Comparison of ENCODE assay signal across 8 cellular contexts in the genomic region with DNA sequence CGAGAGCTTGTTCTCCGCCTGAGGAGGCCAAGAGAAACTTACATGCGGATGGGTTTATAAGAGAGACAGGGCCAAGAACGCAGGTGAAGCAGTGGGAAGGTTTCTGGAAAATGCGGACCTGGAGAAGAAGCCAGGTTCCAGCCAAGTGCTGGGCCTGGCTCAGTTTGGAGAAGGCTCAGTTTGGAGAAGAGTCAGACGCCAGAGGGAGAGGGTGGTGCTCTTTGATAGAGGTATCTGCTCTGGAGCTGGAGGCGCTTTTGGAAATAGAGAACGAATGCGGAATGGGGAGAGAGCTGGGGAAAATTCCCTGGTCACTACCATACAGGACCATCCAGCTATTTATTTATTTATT. TPM values are rescaled to one million over a fixed set of nuclear protein-coding genes. Genes with fewer than 3 reads are reported as not detected.
A peak's percentile ranks its signal among the peaks of the same experiment; 100 is the strongest.
DNase-seq lines count a peak whose midpoint lies in the region; ATAC-seq and TF ChIP-seq lines count a peak whose summit lies in the region.

No MANE protein-coding gene starts in this region.

- no peak overlapping the region for H3K14ac ChIP-seq in IMR-90 (replicated peaks; ENCODE audit: low read depth, low read length)

- no peak for TF ChIP-seq CTCF in AG04449 (IDR thresholded peaks at IDR 0.05; ENCODE audit: insufficient read depth, low read length, missing control alignments)
- no peak for TF ChIP-seq CTCF in IMR-90 (conservative IDR thresholded peaks at IDR 0.05; ENCODE audit: low read depth, low read length)
- TF ChIP-seq CTCF in endothelial cell (IDR thresholded peaks at IDR 0.05; ENCODE audit: unreplicated experiment), result no peak
- no peak for TF ChIP-seq CTCF in nephron progenitor cell (IDR thresholded peaks at IDR 0.05)

- H3K36me3 ChIP-seq in IMR-90 (ENCODE audit: control insufficient read depth, insufficient read depth, low read length), result peaks cover 11% of the 10 kb centered on the region

- no peak overlapping the region for H3K18ac ChIP-seq in IMR-90 (ENCODE audit: low read depth, low read length)

- in situ Hi-C loops in IMR-90 (cut with MboI; ENCODE audit: low sequenced_read_pairs), result no loop called here

- ATAC-seq in IMR-90 (ENCODE audit: low read depth) (no peak), GM18517 (IDR thresholded peaks at IDR 0.05; ENCODE audit: unreplicated experiment) (no peak), HG02884 (IDR thresholded peaks at IDR 0.05; ENCODE audit: unreplicated experiment) (no peak)

- H2AFZ ChIP-seq in IMR-90 (replicated peaks; ENCODE audit: low read length, poor library complexity), result peak overlapping the region; percentile 73

- TF ChIP-seq RAD21 in IMR-90 (IDR thresholded peaks at IDR 0.05; ENCODE audit: low read length), result no peak

- H3K4me1 ChIP-seq in IMR-90 (ENCODE audit: control insufficient read depth, insufficient read depth, low read length), result no peaks in the 10 kb centered on the region

- H4K5ac ChIP-seq in IMR-90 (ENCODE audit: low read depth, low read length), result no peak overlapping the region

- H3K4me3 Mint-ChIP-seq in endothelial cell (ENCODE audit: unreplicated experiment) (peak overlapping the region; percentile 85), nephron progenitor cell (peak overlapping the region; percentile 85)

- no peak for TF ChIP-seq POLR2A in IMR-90 (IDR thresholded peaks at IDR 0.05; ENCODE audit: low read depth, low read length)

- POLR2A ChIA-PET in AG04449 (lab: Yijun Ruan, JAX) (interaction anchor here (1.0 to 1.2 kb wide), 2 partner anchors 10 to 27 kb away, joined by 3 to 4 read pairs; partner anchors contain the start of gene MAD2L1BP), IMR-90 (lab: Charles Lee; ENCODE audit: unreplicated experiment) (no interaction called here)

- H3K4me3 ChIP-seq in AG04449 (ENCODE audit: low read depth, low read length) (peak overlapping the region; percentile 57), IMR-90 (ENCODE audit: insufficient read depth, low read depth, low read length) (peak overlapping the region; percentile 44; the same call in 1 of the 2 replicates)

- H3K27me3 ChIP-seq in IMR-90 (ENCODE audit: control insufficient read depth, insufficient read depth, low read length), result no peaks in the 10 kb centered on the region; the same call in 1 of the 2 replicates

- no peaks in the 10 kb centered on the region for H3K9me3 Mint-ChIP-seq in endothelial cell (ENCODE audit: unreplicated experiment)
- peaks cover 3% of the 10 kb centered on the region for H3K9me3 Mint-ChIP-seq in nephron progenitor cell

- peaks cover 10 to 15% of the 10 kb centered on the region in 2 experiments for H3K79me1 ChIP-seq in IMR-90 (ENCODE audit: low read depth in 1 of 2, low read length in 2 of 2)

- no peak overlapping the region for H4K91ac ChIP-seq in IMR-90 (ENCODE audit: insufficient read depth, low read depth, low read length)

- H2BK15ac ChIP-seq in IMR-90 (ENCODE audit: low read depth, low read length), result no peak overlapping the region

- no peak overlapping the region for H3K4ac ChIP-seq in IMR-90 (ENCODE audit: low read depth, low read length)

- dilution Hi-C loops in IMR-90 (cut with HindIII; ENCODE audit: low sequenced_read_pairs, unreplicated experiment), result no loop called here

- H3K9me3 ChIP-seq in IMR-90 (ENCODE audit: control insufficient read depth, insufficient read depth, low read length), result no peaks in the 10 kb centered on the region

- H3K27me3 Mint-ChIP-seq in endothelial cell (ENCODE audit: unreplicated experiment) (peaks cover 2% of the 10 kb centered on the region), nephron progenitor cell (ENCODE audit: low read depth, poor library complexity) (peaks cover 8% of the 10 kb centered on the region)

- no peak overlapping the region for H2BK5ac ChIP-seq in IMR-90 (ENCODE audit: low read depth, low read length, poor library complexity, severe bottlenecking)

- peak overlapping the region in 1 of 2 experiments; percentile 1; a peak in 1 of 4 replicates for H4K8ac ChIP-seq in IMR-90 (ENCODE audit: low read depth in 2 of 2, low read length in 2 of 2)

- H3K4me2 ChIP-seq in IMR-90 (ENCODE audit: low read depth, low read length), result peak overlapping the region; percentile 70

- DNase-seq in AG04449 (ENCODE audit: low read depth, low spot score) (no peak), IMR-90 (no peak), endothelial cell (ENCODE audit: low spot score) (no peak), nephron progenitor cell (no peak), MV-4-11 (lab: John Stamatoyannopoulos, UW) (no peak)
- no peak for DNase-seq in stimulated activated CD4-positive, alpha-beta T cell treated with anti-CD3 and anti-CD28 coated beads, Interleukin-4, amount 100 ng/mL, for 4 hours

- no peak overlapping the region for H3K27ac ChIP-seq in IMR-90 (ENCODE audit: insufficient read depth, low read length)

- H2AK5ac ChIP-seq in IMR-90 (ENCODE audit: low read depth, low read length), result no peak overlapping the region

- H3K27ac Mint-ChIP-seq in endothelial cell (ENCODE audit: unreplicated experiment) (no peak overlapping the region), nephron progenitor cell (no peak overlapping the region)

- CTCF ChIA-PET in AG04449 (lab: Yijun Ruan, JAX), result interaction anchor here (1.0 to 6.0 kb wide), 3 partner anchors 15 to 434 kb away, joined by 3 to 44 read pairs (median 10); no protein-coding TSS in a partner anchor
- CTCF ChIA-PET in IMR-90 (lab: Yijun Ruan, JAX), result interaction anchor here (0.6 kb wide), 1 partner anchor 366 kb away, joined by 4 read pairs; no protein-coding TSS in a partner anchor

- 0% methylated on average over 3 of the region's 9 CpGs; no CpG with 5 or more reads in 1 of the 2 experiments for WGBS in IMR-90 (ENCODE audit: extremely low coverage in 2 of 2, insufficient read length in 1 of 2), 2 experiments

- H4K20me1 ChIP-seq in IMR-90 (ENCODE audit: insufficient read depth, low read length), result peaks cover 4% of the 10 kb centered on the region

- H3K4me1 Mint-ChIP-seq in endothelial cell (ENCODE audit: unreplicated experiment) (peaks cover 17% of the 10 kb centered on the region), nephron progenitor cell (peaks cover 25% of the 10 kb centered on the region)

- H2AK9ac ChIP-seq in IMR-90 (replicated peaks; ENCODE audit: low read depth, low read length, poor library complexity), result no peak overlapping the region

- BruUV-seq in IMR-90 (replicated peaks; lab: Mats Ljungman, UMichigan), result no TSS peak

- H2BK120ac ChIP-seq in IMR-90 (ENCODE audit: low read depth, low read length), result no peak overlapping the region

- 0 out of 2 replicates have a peak, but pooled peaks cover 5% of the 10 kb centered on the region for H3K9me1 ChIP-seq in IMR-90 (ENCODE audit: insufficient read depth, low read length)

- peaks cover 3% of the 10 kb centered on the region for H3K36me3 Mint-ChIP-seq in endothelial cell (ENCODE audit: low read depth, unreplicated experiment)
- peaks cover 19% of the 10 kb centered on the region for H3K36me3 Mint-ChIP-seq in nephron progenitor cell (ENCODE audit: low read depth)

- H3K9ac ChIP-seq in IMR-90 (ENCODE audit: low read depth, low read length), result no peak overlapping the region

- H3K56ac ChIP-seq in IMR-90 (ENCODE audit: extremely low read depth, insufficient read depth, low read length), result no peak overlapping the region

- H2BK20ac ChIP-seq in IMR-90 (ENCODE audit: low read depth, low read length), result no peak overlapping the region

- intact Hi-C loops in IMR-90 (cut with micrococcal nuclease), result no loop called here

- H3K23ac ChIP-seq in IMR-90 (ENCODE audit: low read depth, low read length), result no peak overlapping the region

TF ChIP-seq in IMR-90, 13 proteins besides CTCF, POLR2A, EP300 and RAD21 (continues in another document):
- TF ChIP-seq RCOR1 (IDR thresholded peaks at IDR 0.05; ENCODE audit: insufficient replicate concordance, low read length) (no peak), BHLHE40 (IDR thresholded peaks at IDR 0.05; ENCODE audit: low read depth, low read length) (no peak), USF2 (IDR thresholded peaks at IDR 0.05; ENCODE audit: low read depth, low read length) (no peak), MAFK (IDR thresholded peaks at IDR 0.05; ENCODE audit: low read depth, low read length) (no peak), NFE2L2 (IDR thresholded peaks at IDR 0.05; ENCODE audit: low read depth, low read length) (no peak), CEBPB (IDR thresholded peaks at IDR 0.05; ENCODE audit: low read depth, low read length) (no peak)

RNA-seq across cellular contexts. Expression of gene RSPH9, which starts 0.8 kb away (rescaled TPM):
- under 0.01 and 0.18 TPM in 2 replicates for total RNA-seq in IMR-90 (2012; rRNA removed)
- 0.21 and 0.24 TPM in 2 replicates for polyA plus RNA-seq in IMR-90 (2012; rRNA removed)
- polyA plus RNA-seq in IMR-90 (2012; cell fraction: cytosol; rRNA removed), result 0.34 and 0.38 TPM in 2 replicates
- polyA plus RNA-seq in IMR-90 (2012; cell fraction: nucleus; rRNA removed; ENCODE audit: low replicate concordance), result 0.14 and 0.24 TPM in 2 replicates
- total RNA-seq in endothelial cell (ENCODE audit: unreplicated experiment), result not detected

RNA-seq across cellular contexts. Expression of gene MAD2L1BP, which starts 9.9 kb away (rescaled TPM):
- total RNA-seq in IMR-90 (2012; rRNA removed) (28.1 and 31.1 TPM in 2 replicates), endothelial cell (ENCODE audit: unreplicated experiment) (26.8 TPM)
- polyA plus RNA-seq in IMR-90 (2012; rRNA removed), result 40.4 and 50.2 TPM in 2 replicates
- 20.9 and 32.3 TPM in 2 replicates for polyA plus RNA-seq in IMR-90 (2012; cell fraction: cytosol; rRNA removed)
- 22.5 and 23.5 TPM in 2 replicates for polyA plus RNA-seq in IMR-90 (2012; cell fraction: nucleus; rRNA removed; ENCODE audit: low replicate concordance)

RNA-seq across cellular contexts. Expression of gene GTPBP2, which starts 16.5 kb away (rescaled TPM):
- total RNA-seq in IMR-90 (2012; rRNA removed) (34.2 and 38.4 TPM in 2 replicates), endothelial cell (ENCODE audit: unreplicated experiment) (76.6 TPM)
- polyA plus RNA-seq in IMR-90 (2012; rRNA removed), result 79.7 and 86.6 TPM in 2 replicates
- polyA plus RNA-seq in IMR-90 (2012; cell fraction: cytosol; rRNA removed), result 30.1 and 40.2 TPM in 2 replicates
- polyA plus RNA-seq in IMR-90 (2012; cell fraction: nucleus; rRNA removed; ENCODE audit: low replicate concordance), result 470 and 640 TPM in 2 replicates

RNA-seq across cellular contexts. Expression of gene MRPS18A, which starts 42.0 kb away (rescaled TPM):
- 43.0 and 47.0 TPM in 2 replicates for total RNA-seq in IMR-90 (2012; rRNA removed)
- polyA plus RNA-seq in IMR-90 (2012; rRNA removed), result 56.6 and 56.8 TPM in 2 replicates
- 53.5 and 60.4 TPM in 2 replicates for polyA plus RNA-seq in IMR-90 (2012; cell fraction: cytosol; rRNA removed)
- 24.4 and 30.5 TPM in 2 replicates for polyA plus RNA-seq in IMR-90 (2012; cell fraction: nucleus; rRNA removed; ENCODE audit: low replicate concordance)
- total RNA-seq in endothelial cell (ENCODE audit: unreplicated experiment), result 45.5 TPM
